ENCODE assay signal across 1 cellular context in genomic region chr19:19750131-19750841, GRCh38.
TF ChIP-seq lines count a peak whose summit lies in the region.

No MANE protein-coding gene starts in this region.

TF ChIP-seq in IMR-90, 13 proteins besides CTCF, POLR2A, EP300 and RAD21:
- TF ChIP-seq NFE2L2 (IDR thresholded peaks at IDR 0.05; ENCODE audit: low read depth, low read length) (no peak), MAFK (IDR thresholded peaks at IDR 0.05; ENCODE audit: low read depth, low read length) (no peak), CHD1 (IDR thresholded peaks at IDR 0.05; ENCODE audit: low read depth, low read length) (no peak), BHLHE40 (IDR thresholded peaks at IDR 0.05; ENCODE audit: low read depth, low read length) (no peak), SMC3 (IDR thresholded peaks at IDR 0.05; ENCODE audit: low read depth, low read length) (no peak), CEBPB (IDR thresholded peaks at IDR 0.05; ENCODE audit: low read depth, low read length) (no peak), FOS (IDR thresholded peaks at IDR 0.05; ENCODE audit: low read depth, low read length) (no peak), ELK1 (IDR thresholded peaks at IDR 0.05; ENCODE audit: borderline replicate concordance, low read depth, low read length) (no peak), RFX5 (IDR thresholded peaks at IDR 0.05; ENCODE audit: low read depth, low read length) (no peak)
